Comparison of ENCODE assay signal across 10 cellular contexts in genomic region chr3:49868951-49869454, GRCh38. TPM values are rescaled to one million over a fixed set of nuclear protein-coding genes. Genes with fewer than 3 reads are reported as not detected.
DNase-seq lines count a peak whose midpoint lies in the region; ATAC-seq and TF ChIP-seq lines count a peak whose summit lies in the region.
"Had no signal": no experiment of that assay in that cellular context is flagged by ENCODE, and none has a peak within 500 bp of the region (broad histone marks: within the 10 kb centered on the region; RNA-seq: fewer than 3 reads in every experiment).

No MANE protein-coding gene starts in this region.

- no peaks in the 10 kb centered on the region for H3K4me1 Mint-ChIP-seq in endodermal cell

- no peak for ATAC-seq in HG03045 (IDR thresholded peaks at IDR 0.05; ENCODE audit: unreplicated experiment)

- H3K9me3 ChIP-seq in endodermal cell (ENCODE audit: control insufficient read depth, low read length) (no peaks in the 10 kb centered on the region), smooth muscle cell (replicated peaks; ENCODE audit: low read depth) (no peaks in the 10 kb centered on the region)

- no peaks in the 10 kb centered on the region for H3K36me3 Mint-ChIP-seq in endodermal cell (ENCODE audit: low read depth)

- TF ChIP-seq CTCF in endodermal cell (conservative IDR thresholded peaks at IDR 0.05) (no peak), smooth muscle cell (IDR thresholded peaks at IDR 0.05; ENCODE audit: borderline replicate concordance, insufficient read depth, poor library complexity, severe bottlenecking) (no peak)

- no peak overlapping the region for H2AFZ ChIP-seq in smooth muscle cell (ENCODE audit: low read depth)

- peaks cover 40% of the 10 kb centered on the region for H3K27me3 ChIP-seq in endodermal cell (ENCODE audit: control insufficient read depth, insufficient read depth, low read length, poor library complexity, severe bottlenecking)
- H3K27me3 ChIP-seq in smooth muscle cell (ENCODE audit: low read depth): peaks cover 47% of the 10 kb centered on the region

- H4K20me1 ChIP-seq in smooth muscle cell (ENCODE audit: low read depth): no peaks in the 10 kb centered on the region

- no peak overlapping the region for H3K9ac ChIP-seq in endodermal cell (ENCODE audit: extremely low read depth, low read length, poor library complexity, severe bottlenecking)
- H3K9ac ChIP-seq in smooth muscle cell (ENCODE audit: low read depth): no peak overlapping the region

- peak overlapping the region; percentile 47 for H3K4me3 Mint-ChIP-seq in endodermal cell

- no peak overlapping the region for H3K27ac ChIP-seq in endodermal cell (ENCODE audit: low read depth, low read length)
- no peak overlapping the region for H3K27ac ChIP-seq in smooth muscle cell (ENCODE audit: low read depth)
- H3K27ac ChIP-seq: C4-2B had no signal

- H3K4me3 ChIP-seq in endodermal cell (ENCODE audit: low read length) (peak overlapping the region; percentile 64), smooth muscle cell (peak overlapping the region; percentile 41)

- 0 to 2% methylated on average over 8 to 20 of the region's 20 CpGs for WGBS in endodermal cell (ENCODE audit: insufficient coverage in 1 of 2, insufficient read length in 1 of 2), 2 experiments
- 2% methylated on average over 10 of the region's 20 CpGs for WGBS in smooth muscle cell (ENCODE audit: low lambda C conversion rate)

- peak; percentile 9 for DNase-seq in activated CD4-positive, alpha-beta T cell treated with anti-CD3 and anti-CD28 coated beads for 48 hours
- no peak for DNase-seq in activated CD4-positive, alpha-beta T cell treated with anti-CD3 and anti-CD28 coated beads for 4 hours
- DNase-seq in NCI-H2171 treated with DMSO at 0.1 percent for 48 hours (lab: John Stamatoyannopoulos, UW) (peak; percentile 19), endodermal cell (peak; percentile 78), smooth muscle cell (lab: John Stamatoyannopoulos, UW; ENCODE audit: unreplicated experiment) (no peak), NCI-H2029 treated with DMSO at 0.1 percent for 48 hours (lab: John Stamatoyannopoulos, UW) (no peak), HCEC 1CT (no peak)
- DNase-seq: mesenchymal stem cell had no signal

- peak overlapping the region; percentile 85 for H3K4me2 ChIP-seq in smooth muscle cell

- H3K79me2 ChIP-seq in smooth muscle cell (ENCODE audit: low read depth): no peaks in the 10 kb centered on the region

- H3K27ac Mint-ChIP-seq in endodermal cell: no peak overlapping the region

- H3K27me3 Mint-ChIP-seq in endodermal cell (ENCODE audit: insufficient read depth): peaks cover 38% of the 10 kb centered on the region

- no peaks in the 10 kb centered on the region for H3K4me1 ChIP-seq in endodermal cell (ENCODE audit: control insufficient read depth, insufficient read depth, low read length)
- H3K4me1 ChIP-seq in smooth muscle cell (ENCODE audit: low read depth): peaks cover 18% of the 10 kb centered on the region

- no peaks in the 10 kb centered on the region for H3K9me3 Mint-ChIP-seq in endodermal cell

- H3F3A ChIP-seq in smooth muscle cell (ENCODE audit: low read depth): no peaks in the 10 kb centered on the region

- no peaks in the 10 kb centered on the region for H3K36me3 ChIP-seq in endodermal cell (ENCODE audit: control insufficient read depth, insufficient read depth, low read length)
- H3K36me3 ChIP-seq in smooth muscle cell (ENCODE audit: low read depth): no peaks in the 10 kb centered on the region

RNA-seq across cellular contexts. Expression of gene CAMKV, which starts 0.7 kb away (rescaled TPM):
- total RNA-seq in endodermal cell (1 to 10 TPM in 1 of 2 donors, under 1 TPM in 1; 0.75 to 7.1 TPM), smooth muscle cell (not detected in 2 replicates)
- polyA plus RNA-seq in endodermal cell (2013, experiment 1 of 2): 18.8 TPM
- polyA plus RNA-seq in endodermal cell (2013, experiment 2 of 2): 10.8 TPM
- not detected in 2 replicates for polyA plus RNA-seq in smooth muscle cell

RNA-seq across cellular contexts. Expression of gene TRAIP, which starts 12.6 kb away (rescaled TPM):
- 10 to 100 TPM; 22.3 to 32.8 TPM for total RNA-seq in endodermal cell
- 26.8 TPM for polyA plus RNA-seq in endodermal cell (2013, experiment 1 of 2)
- 22.5 TPM for polyA plus RNA-seq in endodermal cell (2013, experiment 2 of 2)
- 1.1 and 3.8 TPM in 2 replicates for total RNA-seq in smooth muscle cell
- 3.3 and 4.6 TPM in 2 replicates for polyA plus RNA-seq in smooth muscle cell

RNA-seq across cellular contexts. Expression of gene MST1R, which starts 34.7 kb away (rescaled TPM):
- total RNA-seq in endodermal cell (10 to 100 TPM in 1 of 2 donors, 1 to 10 TPM in 1; 6.8 to 11.2 TPM), smooth muscle cell (0.63 TPM in 1 of 2 replicates, not detected in the other)
- 1.9 TPM for polyA plus RNA-seq in endodermal cell (2013, experiment 1 of 2)
- polyA plus RNA-seq in endodermal cell (2013, experiment 2 of 2): 0.83 TPM
- polyA plus RNA-seq in smooth muscle cell: 0.28 and 0.59 TPM in 2 replicates

RNA-seq across cellular contexts. Expression of gene UBA7, which starts 55.2 kb away (rescaled TPM):
- 1 to 10 TPM; 1.0 to 3.4 TPM for total RNA-seq in endodermal cell
- 3.4 TPM for polyA plus RNA-seq in endodermal cell (2013, experiment 1 of 2)
- polyA plus RNA-seq in endodermal cell (2013, experiment 2 of 2): 3.6 TPM
- 0.94 and 6.9 TPM in 2 replicates for total RNA-seq in smooth muscle cell
- polyA plus RNA-seq in smooth muscle cell: 6.6 and 10.3 TPM in 2 replicates

Comparison
In these comparisons a context has a peak if more than half of its experiments do, and no peak if none do; other contexts are left out.
1. DNase-seq: peak in activated CD4-positive, alpha-beta T cell treated with anti-CD3 and anti-CD28 coated beads for 48 hours (single experiment), NCI-H2171 treated with DMSO at 0.1 percent for 48 hours (single experiment) and endodermal cell (single experiment); none in activated CD4-positive, alpha-beta T cell treated with anti-CD3 and anti-CD28 coated beads for 4 hours (0 of 2), smooth muscle cell (single experiment), NCI-H2029 treated with DMSO at 0.1 percent for 48 hours (single experiment) and HCEC 1CT (single experiment).